In genomic region chr18:52001106-52001505, GRCh38 we compare ENCODE assay signal across 21 cellular contexts.
"Had no signal": no experiment of that assay in that cellular context is flagged by ENCODE, and none has a peak within 500 bp of the region (broad histone marks: within the 10 kb centered on the region; RNA-seq: fewer than 3 reads in every experiment).

No MANE protein-coding gene starts in this region.

- H3K27me3 Mint-ChIP-seq: IgD-negative memory B cell had no signal

- ATAC-seq: K562, Panc1, PC-3, Right ventricle myocardium inferior had no signal

- DNase-seq: NCI-H1092, NCI-H1105 treated with DMSO at 0.1 percent for 48 hours, NCI-H1417 treated with DMSO at 0.1 percent for 48 hours, NCI-H146, NCI-H1694 treated with DMSO at 0.1 percent for 48 hours, NCI-H1930, NCI-H2081, NCI-H2107, NCI-H226, NCI-H446, NCI-H510A, NCI-H524 treated with DMSO at 0.1 percent for 48 hours, NCI-H69, NCI-H774, PC-3, SIG-M5 had no signal

- H3K36me3 Mint-ChIP-seq: IgD-negative memory B cell had no signal

- H3K27ac Mint-ChIP-seq: IgD-negative memory B cell had no signal

- FAIRE-seq: HTR-8/SVneo, K562 had no signal
